Comparison of ENCODE assay signal across 13 cellular contexts in genomic region chr9:4936823-4937222, GRCh38. TPM values are rescaled to one million over a fixed set of nuclear protein-coding genes. Genes with fewer than 3 reads are reported as not detected.
DNase-seq lines count a peak whose midpoint lies in the region; ATAC-seq and TF ChIP-seq lines count a peak whose summit lies in the region.
"Had no signal": no experiment of that assay in that cellular context is flagged by ENCODE, and none has a peak within 500 bp of the region (broad histone marks: within the 10 kb centered on the region; RNA-seq: fewer than 3 reads in every experiment).

No MANE protein-coding gene starts in this region.

- POLR2A ChIA-PET in activated CD4-positive, alpha-beta memory T cell treated with anti-CD3 and anti-CD28 coated beads for 36 hours (lab: Charles Lee): interaction anchor here (0.9 to 1.2 kb wide), 3 partner anchors 8 to 144 kb away, joined by 3 to 6 read pairs (median 3); partner anchors contain the start of gene RCL1

- H3K4me1 ChIP-seq in BLaER1 treated with 17β-estradiol and CSF1 and Interleukin-3, amounts not matched to agents 10 nM and 100 nM: peaks cover 10 to 92% (median 59%) of the 10 kb centered on the region in 10 experiments; a peak in 19 of 20 replicates
- peaks cover 14 to 61% of the 10 kb centered on the region in 2 donors for H3K4me1 ChIP-seq in left lung
- H3K4me1 ChIP-seq: Caco-2 had no signal

- no peaks in the 10 kb centered on the region for H3K36me3 ChIP-seq in BLaER1 treated with 17β-estradiol and CSF1 and Interleukin-3, amounts not matched to agents 10 nM and 100 nM
- no peaks in the 10 kb centered on the region for H3K36me3 ChIP-seq in left lung
- H3K36me3 ChIP-seq: prostate gland had no signal

- intact Hi-C loops in activated CD4-positive, alpha-beta memory T cell treated with anti-CD3 and anti-CD28 coated beads for 36 hours (cut with micrococcal nuclease): loop anchor here (1.0 to 5.0 kb wide), 11 partner anchors 7 to 1410 kb away; partner anchors contain the start of genes PLGRKT, RCL1 and RFX3
- intact Hi-C loops in left lung (cut with DNase I): no loop called here

- peak overlapping the region in 9 of 11 experiments; percentile 71 to 96 (median 92); a peak in 16 of 22 replicates for H3K27ac ChIP-seq in BLaER1 treated with 17β-estradiol and CSF1 and Interleukin-3, amounts not matched to agents 10 nM and 100 nM
- H3K27ac ChIP-seq in left lung: peak overlapping the region in 1 of 2 donors; percentile 83
- H3K27ac ChIP-seq: prostate gland had no signal

- peak overlapping the region; percentile 91 for H3K27ac Mint-ChIP-seq in activated CD4-positive, alpha-beta memory T cell treated with anti-CD3 and anti-CD28 coated beads for 36 hours
- H3K27ac Mint-ChIP-seq: GM23338 had no signal

- peak overlapping the region; percentile 42 for H3K4me3 Mint-ChIP-seq in activated CD4-positive, alpha-beta memory T cell treated with anti-CD3 and anti-CD28 coated beads for 36 hours
- H3K4me3 Mint-ChIP-seq: GM23338 had no signal

- no peaks in the 10 kb centered on the region for H3K36me3 Mint-ChIP-seq in activated CD4-positive, alpha-beta memory T cell treated with anti-CD3 and anti-CD28 coated beads for 36 hours

- peaks cover 58% of the 10 kb centered on the region for H3K4me1 Mint-ChIP-seq in activated CD4-positive, alpha-beta memory T cell treated with anti-CD3 and anti-CD28 coated beads for 36 hours (ENCODE audit: low read depth)
- H3K4me1 Mint-ChIP-seq: GM23338 had no signal

- no peaks in the 10 kb centered on the region for H3K9me3 ChIP-seq in BLaER1 treated with 17β-estradiol and CSF1 and Interleukin-3, amounts not matched to agents 10 nM and 100 nM (replicated peaks in 1 of 11)
- no peaks in the 10 kb centered on the region for H3K9me3 ChIP-seq in left lung
- H3K9me3 ChIP-seq: Caco-2, prostate gland had no signal

- DNase-seq in activated CD4-positive, alpha-beta memory T cell treated with anti-CD3 and anti-CD28 coated beads for 36 hours: peak; percentile 36
- DNase-seq in NCI-H748 (lab: John Stamatoyannopoulos, UW; ENCODE audit: unreplicated experiment) (no peak), erythroblast (lab: John Stamatoyannopoulos, UW) (no peak), NK-92 (lab: John Stamatoyannopoulos, UW; ENCODE audit: unreplicated experiment) (no peak), left lung (no peak)
- DNase-seq: Caco-2, hippocampal formation, NCI-H1436 had no signal

- ATAC-seq in GM18870 (IDR thresholded peaks at IDR 0.05; ENCODE audit: unreplicated experiment) (peak; percentile 65), HG02938 (IDR thresholded peaks at IDR 0.05; ENCODE audit: unreplicated experiment) (peak; percentile 43), left lung (no peak)
- ATAC-seq: GM23338 had no signal

- H4K20me1 ChIP-seq in BLaER1 treated with 17β-estradiol and CSF1 and Interleukin-3, amounts not matched to agents 10 nM and 100 nM: no peaks in the 10 kb centered on the region

- peak overlapping the region in 6 of 11 experiments; percentile 5 to 78 (median 52); a peak in 10 of 22 replicates for H3K9ac ChIP-seq in BLaER1 treated with 17β-estradiol and CSF1 and Interleukin-3, amounts not matched to agents 10 nM and 100 nM

- H3K9me3 Mint-ChIP-seq in activated CD4-positive, alpha-beta memory T cell treated with anti-CD3 and anti-CD28 coated beads for 36 hours: no peaks in the 10 kb centered on the region
- H3K9me3 Mint-ChIP-seq: GM23338 had no signal

- peak overlapping the region in 3 of 10 experiments; percentile 7 to 24 (median 22); a peak in 3 of 20 replicates for H3K4me3 ChIP-seq in BLaER1 treated with 17β-estradiol and CSF1 and Interleukin-3, amounts not matched to agents 10 nM and 100 nM
- no peak overlapping the region for H3K4me3 ChIP-seq in left lung
- H3K4me3 ChIP-seq: GM23338, prostate gland had no signal

- TF ChIP-seq CTCF in left lung (IDR thresholded peaks at IDR 0.05): no peak

- H3K27me3 Mint-ChIP-seq in activated CD4-positive, alpha-beta memory T cell treated with anti-CD3 and anti-CD28 coated beads for 36 hours: no peaks in the 10 kb centered on the region

- H3K4me2 ChIP-seq in BLaER1 treated with 17β-estradiol and CSF1 and Interleukin-3, amounts not matched to agents 10 nM and 100 nM: peak overlapping the region in 8 of 11 experiments; percentile 12 to 90 (median 80); a peak in 15 of 22 replicates
- H3K4me2 ChIP-seq: GM23338 had no signal

- TF ChIP-seq POLR2A in erythroblast (IDR thresholded peaks at IDR 0.05; ENCODE audit: low read length): no peak

- CTCF ChIA-PET in activated CD4-positive, alpha-beta memory T cell treated with anti-CD3 and anti-CD28 coated beads for 36 hours (lab: Charles Lee): interaction anchor here (1.7 kb wide), 1 partner anchor 51 kb away, joined by 4 read pairs; no protein-coding TSS in a partner anchor

- H3K27me3 ChIP-seq in BLaER1 treated with 17β-estradiol and CSF1 and Interleukin-3, amounts not matched to agents 10 nM and 100 nM: no peaks in the 10 kb centered on the region
- H3K27me3 ChIP-seq in left lung: no peaks in the 10 kb centered on the region

RNA-seq across cellular contexts. Expression of gene JAK2, which starts 48.2 kb away (rescaled TPM):
- 10 to 100 TPM; 23.2 to 25.5 TPM for total RNA-seq in activated CD4-positive, alpha-beta memory T cell treated with anti-CD3 and anti-CD28 coated beads for 36 hours
- total RNA-seq in left lung: 10 to 100 TPM; 15.0 to 27.3 TPM
